22 cellular contexts compared by ENCODE assay signal in genomic region chr9:4362281-4362680, GRCh38.
DNase-seq lines count a peak whose midpoint lies in the region; ATAC-seq, FAIRE-seq and TF ChIP-seq lines count a peak whose summit lies in the region.
"Had no signal": no experiment of that assay in that cellular context is flagged by ENCODE, and none has a peak within 500 bp of the region (broad histone marks: within the 10 kb centered on the region; RNA-seq: fewer than 3 reads in every experiment).

No MANE protein-coding gene starts in this region.

- ATAC-seq in A549 = no peak
- ATAC-seq in activated naive CD4-positive, alpha-beta T cell treated with anti-CD3 and anti-CD28 coated beads, Interleukin-2, amount 50 U/mL, for 72 hours = no peak

- POLR2A ChIA-PET in A549 (lab: Yijun Ruan, JAX) = no interaction called here

- WGBS in A549 (ENCODE audit: missing lambda C conversion rate) = 77% methylated on average over 4 of the region's 4 CpGs

- H3K4me3 ChIP-seq in A549 (no peak overlapping the region), fibroblast of mammary gland (ENCODE audit: control insufficient read depth, low read depth, low read length) (no peak overlapping the region)
- H3K4me3 ChIP-seq: BLaER1 had no signal

- CTCF ChIA-PET in A549 (lab: Yijun Ruan, JAX) = interaction anchor here (0.8 to 2.1 kb wide), 4 partner anchors 23 to 881 kb away, joined by 3 to 6 read pairs (median 4); no protein-coding TSS in a partner anchor

- no peak overlapping the region for H3K4me2 ChIP-seq in A549
- H3K4me2 ChIP-seq: BLaER1 had no signal

- DNase-seq in A549 (ENCODE audit: low read depth in 1 of 2, low spot score in 1 of 2) (no peak), dermis microvascular lymphatic vessel endothelial cell (ENCODE audit: low read depth in 2 of 2) (peak; percentile 61 to 89), fibroblast of mammary gland (ENCODE audit: low read depth) (peak; percentile 9), NCI-H446 treated with DMSO at 0.1 percent for 48 hours (lab: John Stamatoyannopoulos, UW) (no peak), NCI-H226 (no peak)
- no peak for DNase-seq in activated naive CD4-positive, alpha-beta T cell treated with anti-CD3 and anti-CD28 coated beads, Interleukin-2, amount 50 U/mL, for 72 hours (ENCODE audit: low spot score in 2 of 2)
- DNase-seq: ACHN; BE2C; C1 segment of cervical spinal cord; Caco-2; Calu3; CD4-positive, alpha-beta memory T cell; CD4-positive, CD25-positive, alpha-beta regulatory T cell; DMS79 treated with DMSO at 0.1 percent for 48 hours; GF-D8 had no signal

- no peaks in the 10 kb centered on the region for H3K9me3 ChIP-seq in A549
- H3K9me3 ChIP-seq: BE2C, BLaER1, Caco-2 had no signal

- H3K4me1 ChIP-seq in A549 = no peaks in the 10 kb centered on the region
- H3K4me1 ChIP-seq: BE2C, BLaER1, Caco-2 had no signal

- no peaks in the 10 kb centered on the region for H3K36me3 Mint-ChIP-seq in activated naive CD4-positive, alpha-beta T cell treated with anti-CD3 and anti-CD28 coated beads, Interleukin-2, amount 50 U/mL, for 72 hours
- H3K36me3 Mint-ChIP-seq: CD14-positive monocyte; CD4-positive, alpha-beta memory T cell; CD4-positive, CD25-positive, alpha-beta regulatory T cell had no signal

- no peak overlapping the region for H3K27ac ChIP-seq in A549
- H3K27ac ChIP-seq: 22Rv1, BLaER1 had no signal

- no peak for TF ChIP-seq CTCF in A549 (IDR thresholded peaks at IDR 0.05)
- TF ChIP-seq CTCF in fibroblast of mammary gland (conservative IDR thresholded peaks at IDR 0.05; ENCODE audit: control insufficient read depth, insufficient read depth, low read depth, low read length) = no peak

- no peak overlapping the region for H3K27ac Mint-ChIP-seq in activated naive CD4-positive, alpha-beta T cell treated with anti-CD3 and anti-CD28 coated beads, Interleukin-2, amount 50 U/mL, for 72 hours
- H3K27ac Mint-ChIP-seq: CD14-positive monocyte; CD4-positive, alpha-beta memory T cell; CD4-positive, CD25-positive, alpha-beta regulatory T cell had no signal

- no peaks in the 10 kb centered on the region for H3K9me3 Mint-ChIP-seq in activated naive CD4-positive, alpha-beta T cell treated with anti-CD3 and anti-CD28 coated beads, Interleukin-2, amount 50 U/mL, for 72 hours

- TF ChIP-seq EP300 in A549 (IDR thresholded peaks at IDR 0.05) = no peak

- TF ChIP-seq RAD21 in A549 (conservative IDR thresholded peaks at IDR 0.05 in 1 of 2, IDR thresholded peaks at IDR 0.05 in 1 of 2) = no peak

- no peak for FAIRE-seq in A549 (lab: Jason Lieb, UNC)
- FAIRE-seq: D721Med, G401.6, GM12891, GM19239 had no signal

- no peak for TF ChIP-seq POLR2A in A549 (IDR thresholded peaks at IDR 0.05; ENCODE audit: low read length)

TF ChIP-seq in A549, 52 proteins besides CTCF, POLR2A, EP300 and RAD21:
- TF ChIP-seq MAFK (IDR thresholded peaks at IDR 0.05; ENCODE audit: partially characterized antibody) (peak; percentile 18), NR3C1 (IDR thresholded peaks at IDR 0.05) (no peak), HOXB5 (CRISPR knock-in tag; IDR thresholded peaks at IDR 0.05) (no peak)

Comparison
In these comparisons a context has a peak if more than half of its experiments do, and no peak if none do; other contexts are left out.
1. DNase-seq: peak in dermis microvascular lymphatic vessel endothelial cell (2 of 2) and fibroblast of mammary gland (single experiment); none in A549 (0 of 2), activated naive CD4-positive, alpha-beta T cell treated with anti-CD3 and anti-CD28 coated beads, Interleukin-2, amount 50 U/mL, for 72 hours (0 of 2), NCI-H446 treated with DMSO at 0.1 percent for 48 hours (single experiment) and NCI-H226 (single experiment).